ENCODE assay signal across 15 cellular contexts in genomic region chr15:81111510-81112375, GRCh38. TPM values are rescaled to one million over a fixed set of nuclear protein-coding genes. Genes with fewer than 3 reads are reported as not detected.
A peak's percentile ranks its signal among the peaks of the same experiment; 100 is the strongest.
DNase-seq lines count a peak whose midpoint lies in the region; ATAC-seq, FAIRE-seq and TF ChIP-seq lines count a peak whose summit lies in the region.
"Had no signal": no experiment of that assay in that cellular context is flagged by ENCODE, and none has a peak within 500 bp of the region (broad histone marks: within the 10 kb centered on the region; RNA-seq: fewer than 3 reads in every experiment).

No MANE protein-coding gene starts in this region.

- H3K9me2 ChIP-seq in GM23248 (ENCODE audit: insufficient read depth), result no peaks in the 10 kb centered on the region

- 27 to 32% methylated on average over 6 of the region's 6 CpGs for WGBS in GM23248 (ENCODE audit: low coverage in 1 of 2, low lambda C conversion rate in 2 of 2, missing lambda C conversion rate in 2 of 2), 2 experiments
- WGBS in smooth muscle cell (ENCODE audit: low lambda C conversion rate), result 89% methylated on average over 6 of the region's 6 CpGs

- no peak overlapping the region for H2AFZ ChIP-seq in GM23248
- H2AFZ ChIP-seq in smooth muscle cell (ENCODE audit: low read depth), result no peak overlapping the region

- POLR2A ChIA-PET in CD4-positive, alpha-beta memory T cell (lab: Charles Lee; ENCODE audit: partially characterized antibody), result no interaction called here

- no peaks in the 10 kb centered on the region for H3K9me3 Mint-ChIP-seq in progenitor cell of endocrine pancreas (ENCODE audit: low read depth)
- H3K9me3 Mint-ChIP-seq in CD4-positive, alpha-beta memory T cell, result no peaks in the 10 kb centered on the region
- H3K9me3 Mint-ChIP-seq: IgD-negative memory B cell had no signal

- H3K27ac Mint-ChIP-seq in progenitor cell of endocrine pancreas, result no peak overlapping the region
- H3K27ac Mint-ChIP-seq in CD4-positive, alpha-beta memory T cell, result peak overlapping the region in 1 of 7 donors; percentile 5
- H3K27ac Mint-ChIP-seq: activated naive CD8-positive, alpha-beta T cell had no signal

- peak; percentile 94 for ATAC-seq in GM19035 (IDR thresholded peaks at IDR 0.05; ENCODE audit: unreplicated experiment)
- peak; percentile 93 for ATAC-seq in HG03457 (IDR thresholded peaks at IDR 0.05; ENCODE audit: unreplicated experiment)
- ATAC-seq: sciatic nerve had no signal

- FAIRE-seq in D721Med (lab: Jason Lieb, UNC), result no peak
- FAIRE-seq: G401.6 had no signal

- H3K36me3 ChIP-seq in GM23248 (ENCODE audit: low read depth) (no peaks in the 10 kb centered on the region), smooth muscle cell (ENCODE audit: low read depth) (no peaks in the 10 kb centered on the region)
- H3K36me3 ChIP-seq in CD4-positive, alpha-beta memory T cell (ENCODE audit: insufficient read depth, low read length), result no peaks in the 10 kb centered on the region

- H3K9me3 ChIP-seq in GM23248 (ENCODE audit: low read depth) (no peaks in the 10 kb centered on the region), smooth muscle cell (replicated peaks; ENCODE audit: low read depth) (no peaks in the 10 kb centered on the region)
- no peaks in the 10 kb centered on the region for H3K9me3 ChIP-seq in CD4-positive, alpha-beta memory T cell (ENCODE audit: control insufficient read depth in 1 of 2, low read length in 2 of 2)

- H3K27me3 Mint-ChIP-seq in progenitor cell of endocrine pancreas, result peaks cover 39% of the 10 kb centered on the region
- peaks cover 29 to 35% of the 10 kb centered on the region in 2 donors for H3K27me3 Mint-ChIP-seq in CD4-positive, alpha-beta memory T cell

- peaks cover 8% of the 10 kb centered on the region for H3K4me1 Mint-ChIP-seq in progenitor cell of endocrine pancreas (ENCODE audit: low read depth)
- H3K4me1 Mint-ChIP-seq in CD4-positive, alpha-beta memory T cell, result no peaks in the 10 kb centered on the region

- CTCF ChIA-PET in CD4-positive, alpha-beta memory T cell (lab: Charles Lee; ENCODE audit: partially characterized antibody), result interaction anchor here (1.1 to 11.2 kb wide), 2 partner anchors 134 to 155 kb away, joined by 3 to 131 read pairs; no protein-coding TSS in a partner anchor

- no peaks in the 10 kb centered on the region for H3K36me3 Mint-ChIP-seq in progenitor cell of endocrine pancreas (ENCODE audit: insufficient read depth)
- no peaks in the 10 kb centered on the region for H3K36me3 Mint-ChIP-seq in CD4-positive, alpha-beta memory T cell
- H3K36me3 Mint-ChIP-seq: activated naive CD8-positive, alpha-beta T cell; IgD-negative memory B cell had no signal

- TF ChIP-seq CTCF in smooth muscle cell (IDR thresholded peaks at IDR 0.05; ENCODE audit: borderline replicate concordance, insufficient read depth, poor library complexity, severe bottlenecking) (no peak), progenitor cell of endocrine pancreas (IDR thresholded peaks at IDR 0.05; ENCODE audit: unreplicated experiment) (no peak), D721Med (IDR thresholded peaks at IDR 0.05; ENCODE audit: insufficient read depth, missing control alignments) (no peak)

- DNase-seq in GM23248 (peak; percentile 66), smooth muscle cell (lab: John Stamatoyannopoulos, UW; ENCODE audit: unreplicated experiment) (no peak), progenitor cell of endocrine pancreas (ENCODE audit: low spot score, unreplicated experiment) (no peak), D721Med (ENCODE audit: insufficient read length, low spot score) (no peak)
- no peak for DNase-seq in CD4-positive, alpha-beta memory T cell
- DNase-seq: NCI-H526 treated with DMSO at 0.1 percent for 48 hours; stimulated activated naive CD4-positive, alpha-beta T cell treated with Interleukin-2 at 50 U/mL for 16 hours had no signal

- intact Hi-C loops in CD4-positive, alpha-beta memory T cell (cut with micrococcal nuclease), result no loop called here

- H3K4me2 ChIP-seq in GM23248 (ENCODE audit: unreplicated experiment) (peak overlapping the region; percentile 47), smooth muscle cell (no peak overlapping the region)

- H3K27ac ChIP-seq in GM23248, result no peak overlapping the region
- peak overlapping the region; percentile 14 for H3K27ac ChIP-seq in smooth muscle cell (ENCODE audit: low read depth)
- H3K27ac ChIP-seq in CD4-positive, alpha-beta memory T cell (ENCODE audit: low read depth, low read length), result no peak overlapping the region
- H3K27ac ChIP-seq: VCaP had no signal

- in situ Hi-C loops in GM23248 (cut with MboI), result no loop called here

- no peaks in the 10 kb centered on the region for H4K20me1 ChIP-seq in GM23248 (ENCODE audit: insufficient read depth)
- H4K20me1 ChIP-seq in smooth muscle cell (ENCODE audit: low read depth), result no peaks in the 10 kb centered on the region

- no peak overlapping the region for H3K4me3 Mint-ChIP-seq in progenitor cell of endocrine pancreas (ENCODE audit: low read depth)
- no peak overlapping the region for H3K4me3 Mint-ChIP-seq in CD4-positive, alpha-beta memory T cell
- H3K4me3 Mint-ChIP-seq: activated naive CD8-positive, alpha-beta T cell; IgD-negative memory B cell had no signal

- H3F3A ChIP-seq in GM23248 (ENCODE audit: insufficient read depth) (peaks cover 19% of the 10 kb centered on the region), smooth muscle cell (ENCODE audit: low read depth) (peaks cover 3% of the 10 kb centered on the region)

- H3K9ac ChIP-seq in GM23248 (no peak overlapping the region), smooth muscle cell (ENCODE audit: low read depth) (no peak overlapping the region)

- no peaks in the 10 kb centered on the region for H3K27me3 ChIP-seq in GM23248 (replicated peaks; ENCODE audit: insufficient read depth)
- H3K27me3 ChIP-seq in smooth muscle cell (ENCODE audit: low read depth), result peaks cover 17% of the 10 kb centered on the region
- no peaks in the 10 kb centered on the region for H3K27me3 ChIP-seq in CD4-positive, alpha-beta memory T cell (ENCODE audit: insufficient read depth, low read length)

- H3K79me2 ChIP-seq in GM23248 (ENCODE audit: insufficient read depth) (no peaks in the 10 kb centered on the region), smooth muscle cell (ENCODE audit: low read depth) (no peaks in the 10 kb centered on the region)

- H3K4me1 ChIP-seq in GM23248 (ENCODE audit: insufficient read depth) (peaks cover 40% of the 10 kb centered on the region), smooth muscle cell (ENCODE audit: low read depth) (peaks cover 7% of the 10 kb centered on the region)
- H3K4me1 ChIP-seq in CD4-positive, alpha-beta memory T cell (ENCODE audit: insufficient read depth, low read length), result no peaks in the 10 kb centered on the region

- H3K4me3 ChIP-seq in GM23248 (no peak overlapping the region), smooth muscle cell (no peak overlapping the region)
- H3K4me3 ChIP-seq in CD4-positive, alpha-beta memory T cell (ENCODE audit: low read length in 2 of 2), result no peak overlapping the region

RNA-seq across cellular contexts. Expression of gene CFAP161, which starts 22.3 kb away (rescaled TPM):
- total RNA-seq in GM23248 (2014; rRNA removed; shearing (Covaris generic)), result not detected in 2 replicates
- polyA plus RNA-seq in GM23248 (2016; fragmentation: Nextera tagmentation; extraction: Ambion mirVana) (not detected in 2 replicates), smooth muscle cell (not detected in 2 replicates)
- total RNA-seq in smooth muscle cell (0.94 and 0.99 TPM in 2 replicates), progenitor cell of endocrine pancreas (not detected in 2 replicates)
- total RNA-seq in CD4-positive, alpha-beta memory T cell, result not detected
- not detected for polyA plus RNA-seq in CD4-positive, alpha-beta memory T cell
- total RNA-seq: epithelial cell of proximal tubule, sciatic nerve had no signal
- polyA plus RNA-seq: IgD-negative memory B cell had no signal
